In the genomic region with DNA sequence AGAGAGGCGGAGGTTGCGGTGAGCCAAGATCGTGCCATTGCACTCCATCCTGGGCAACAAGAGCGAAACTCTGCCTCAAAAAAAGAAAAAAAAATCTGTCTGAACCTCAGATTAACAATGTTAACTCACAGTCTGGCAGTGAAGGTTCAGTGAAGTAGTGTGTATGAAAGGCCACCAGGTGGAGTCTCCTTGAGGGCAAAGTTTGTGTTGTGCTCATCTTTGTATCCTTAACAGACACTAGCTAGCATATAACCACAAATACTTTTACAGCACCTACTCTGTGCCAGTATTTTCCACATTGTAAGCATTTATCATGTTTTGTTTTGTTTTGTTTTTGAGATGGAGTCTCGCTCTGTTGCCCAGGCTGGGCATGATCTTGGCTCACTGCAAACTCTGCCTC, we compare ENCODE assay signal across 8 cellular contexts. TPM values are rescaled to one million over a fixed set of nuclear protein-coding genes. Genes with fewer than 3 reads are reported as not detected.
DNase-seq lines count a peak whose midpoint lies in the region; ATAC-seq lines count a peak whose summit lies in the region.

No MANE protein-coding gene starts in this region.

- DNase-seq in stimulated activated naive CD8-positive, alpha-beta T cell treated with anti-CD3 and anti-CD28 coated beads, Interleukin-15, amount 100 ng/mL, for 72 hours: no peak
- no peak for DNase-seq in stimulated activated naive CD8-positive, alpha-beta T cell treated with anti-CD3 and anti-CD28 coated beads, Interleukin-15, Interleukin-2, amounts not matched to agents 100 U/mL and 50 U/mL, for 24 hours
- peak; percentile 28 for DNase-seq in RPMI7951 (ENCODE audit: low read depth)
- peak; percentile 39 for DNase-seq in glomerular visceral epithelial cell (ENCODE audit: extremely low spot score)
- DNase-seq in stimulated activated CD4-positive, alpha-beta T cell treated with anti-CD3 and anti-CD28 coated beads, Interleukin-2, amount 100 ng/mL, for 24 hours: no peak
- no peak for DNase-seq in NCI-H1105 treated with DMSO at 0.1 percent for 48 hours (lab: John Stamatoyannopoulos, UW)

- no peaks in the 10 kb centered on the region for H3K9me3 Mint-ChIP-seq in stimulated activated naive CD8-positive, alpha-beta T cell treated with anti-CD3 and anti-CD28 coated beads, Interleukin-15, amount 100 ng/mL, for 72 hours

- H3K4me3 Mint-ChIP-seq in stimulated activated naive CD8-positive, alpha-beta T cell treated with anti-CD3 and anti-CD28 coated beads, Interleukin-15, amount 100 ng/mL, for 72 hours: no peak overlapping the region

- no peaks in the 10 kb centered on the region for H3K4me1 Mint-ChIP-seq in stimulated activated naive CD8-positive, alpha-beta T cell treated with anti-CD3 and anti-CD28 coated beads, Interleukin-15, amount 100 ng/mL, for 72 hours

- peaks cover 15% of the 10 kb centered on the region for H3K27me3 Mint-ChIP-seq in stimulated activated naive CD8-positive, alpha-beta T cell treated with anti-CD3 and anti-CD28 coated beads, Interleukin-15, amount 100 ng/mL, for 72 hours

- H3K27ac Mint-ChIP-seq in stimulated activated naive CD8-positive, alpha-beta T cell treated with anti-CD3 and anti-CD28 coated beads, Interleukin-15, amount 100 ng/mL, for 72 hours: no peak overlapping the region

- peak; percentile 67 for ATAC-seq in stimulated activated naive CD8-positive, alpha-beta T cell treated with anti-CD3 and anti-CD28 coated beads, Interleukin-15, amount 100 ng/mL, for 72 hours
- no peak for ATAC-seq in stimulated activated naive CD8-positive, alpha-beta T cell treated with anti-CD3 and anti-CD28 coated beads, Interleukin-15, Interleukin-2, amounts not matched to agents 100 U/mL and 50 U/mL, for 24 hours
- ATAC-seq in HG02938 (IDR thresholded peaks at IDR 0.05; ENCODE audit: unreplicated experiment) (peak; percentile 84), HG02763 (IDR thresholded peaks at IDR 0.05; ENCODE audit: unreplicated experiment) (no peak)

RNA-seq across cellular contexts. Expression of a gene that starts 46.0 kb away (rescaled TPM):
- 8.5 and 11.5 TPM in 2 replicates for total RNA-seq in RPMI7951 (2014; rRNA removed; shearing (Covaris generic))

Comparison
In these comparisons a context has a peak if more than half of its experiments do, and no peak if none do; other contexts are left out.
1. ATAC-seq: peak in stimulated activated naive CD8-positive, alpha-beta T cell treated with anti-CD3 and anti-CD28 coated beads, Interleukin-15, amount 100 ng/mL, for 72 hours (single experiment) and HG02938 (single experiment); none in stimulated activated naive CD8-positive, alpha-beta T cell treated with anti-CD3 and anti-CD28 coated beads, Interleukin-15, Interleukin-2, amounts not matched to agents 100 U/mL and 50 U/mL, for 24 hours (single experiment) and HG02763 (single experiment).
2. DNase-seq: peak in RPMI7951 (single experiment) and glomerular visceral epithelial cell (single experiment); none in stimulated activated naive CD8-positive, alpha-beta T cell treated with anti-CD3 and anti-CD28 coated beads, Interleukin-15, amount 100 ng/mL, for 72 hours (0 of 2), stimulated activated naive CD8-positive, alpha-beta T cell treated with anti-CD3 and anti-CD28 coated beads, Interleukin-15, Interleukin-2, amounts not matched to agents 100 U/mL and 50 U/mL, for 24 hours (single experiment), stimulated activated CD4-positive, alpha-beta T cell treated with anti-CD3 and anti-CD28 coated beads, Interleukin-2, amount 100 ng/mL, for 24 hours (0 of 2) and NCI-H1105 treated with DMSO at 0.1 percent for 48 hours (single experiment).